Comparison of ENCODE assay signal across 1 cellular context in the genomic region with DNA sequence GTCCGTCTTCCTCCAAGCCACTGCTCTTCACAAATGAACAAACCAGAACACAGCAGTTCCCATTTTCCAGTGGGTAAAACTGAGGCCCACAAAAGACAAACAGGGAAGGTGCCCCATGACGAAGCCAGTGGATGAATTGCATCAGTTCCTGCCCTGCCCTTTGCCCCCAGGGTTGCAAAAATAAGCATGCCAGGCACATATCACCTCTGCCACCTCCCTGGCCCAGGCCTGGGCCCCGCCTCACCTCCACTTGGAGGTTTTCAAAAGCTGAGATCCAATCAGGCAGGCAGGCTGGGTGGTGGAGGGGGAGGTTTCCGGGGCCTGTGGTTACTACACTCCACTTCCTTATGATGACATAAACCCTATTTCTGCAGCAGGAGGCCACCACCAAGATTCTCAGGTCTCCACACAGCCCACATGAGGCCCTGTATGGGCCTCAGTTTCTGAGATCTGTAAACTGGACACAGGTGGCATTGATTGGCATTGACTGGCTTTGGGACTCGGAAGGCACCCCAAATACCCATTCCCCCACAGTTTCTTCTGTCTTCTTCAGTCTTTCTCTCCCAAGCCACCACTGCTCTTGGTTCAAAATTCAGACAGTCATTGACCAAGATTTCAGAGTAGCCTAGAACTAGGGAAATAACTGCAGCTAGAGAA.
TF ChIP-seq lines count a peak whose summit lies in the region.

No MANE protein-coding gene starts in this region.

TF ChIP-seq in liver, 16 proteins besides CTCF, POLR2A, EP300 and RAD21 (continued from another document):
- TF ChIP-seq, protein P1, sequence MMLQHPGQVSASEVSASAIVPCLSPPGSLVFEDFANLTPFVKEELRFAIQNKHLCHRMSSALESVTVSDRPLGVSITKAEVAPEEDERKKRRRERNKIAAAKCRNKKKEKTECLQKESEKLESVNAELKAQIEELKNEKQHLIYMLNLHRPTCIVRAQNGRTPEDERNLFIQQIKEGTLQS (IDR thresholded peaks at IDR 0.05): peak; percentile 87
- TF ChIP-seq JUND (IDR thresholded peaks at IDR 0.05): peak; percentile 52 to 56
